ENCODE assay signal across 19 cellular contexts in genomic region chr1:180929389-180929788, GRCh38. TPM values are rescaled to one million over a fixed set of nuclear protein-coding genes. Genes with fewer than 3 reads are reported as not detected.
"Had no signal": no experiment of that assay in that cellular context is flagged by ENCODE, and none has a peak within 500 bp of the region (broad histone marks: within the 10 kb centered on the region; RNA-seq: fewer than 3 reads in every experiment).

No MANE protein-coding gene starts in this region.

- H3K9me3 Mint-ChIP-seq: activated naive CD8-positive, alpha-beta T cell treated with anti-CD3 and anti-CD28 coated beads for 36 hours; activated T-cell treated with anti-CD3 and anti-CD28 coated beads, Interleukin-2, amount 50 U/mL, for 24 hours; activated T-helper 17 cell treated with anti-CD3 and anti-CD28 coated beads, Interleukin-2, amount 50 U/mL, for 72 hours; immature natural killer cell; natural killer cell treated with Interleukin-12 subunit alpha and Interleukin-12 subunit beta and Interleukin-15 and Interleukin-18, amount 100 ng/mL, for 72 hours had no signal

- H3K4me1 Mint-ChIP-seq: activated T-helper 17 cell treated with anti-CD3 and anti-CD28 coated beads, Interleukin-2, amount 50 U/mL, for 72 hours had no signal

- H3K36me3 ChIP-seq: upper lobe of right lung had no signal

- H3K27ac Mint-ChIP-seq: activated naive CD8-positive, alpha-beta T cell treated with anti-CD3 and anti-CD28 coated beads for 36 hours; activated T-cell treated with anti-CD3 and anti-CD28 coated beads, Interleukin-2, amount 50 U/mL, for 24 hours; activated T-helper 17 cell treated with anti-CD3 and anti-CD28 coated beads, Interleukin-2, amount 50 U/mL, for 72 hours; immature natural killer cell; natural killer cell treated with Interleukin-12 subunit alpha and Interleukin-12 subunit beta and Interleukin-15 and Interleukin-18, amount 100 ng/mL, for 72 hours had no signal

- DNase-seq: activated CD4-positive, alpha-beta T cell treated with anti-CD3 and anti-CD28 coated beads for 1 hour; activated CD8-positive, alpha-beta memory T cell treated with anti-CD3 and anti-CD28 coated beads for 24 hours; activated CD8-positive, alpha-beta memory T cell treated with anti-CD3 and anti-CD28 coated beads, Interleukin-2, amount 50 U/mL, for 4 hours; activated naive CD8-positive, alpha-beta T cell treated with anti-CD3 and anti-CD28 coated beads for 36 hours; activated T-cell treated with anti-CD3 and anti-CD28 coated beads, Interleukin-2, amount 50 U/mL, for 24 hours; cortex of kidney; foreskin fibroblast; immature natural killer cell; midbrain; nucleus accumbens; SK-N-SH; spleen; stimulated activated CD4-positive, alpha-beta T cell treated with anti-CD3 and anti-CD28 coated beads, Interleukin-4, amount 100 ng/mL, for 1 hour; stimulated activated naive CD4-positive, alpha-beta T cell; upper lobe of right lung had no signal

- H3K4me3 Mint-ChIP-seq: activated naive CD8-positive, alpha-beta T cell treated with anti-CD3 and anti-CD28 coated beads for 36 hours; activated T-cell treated with anti-CD3 and anti-CD28 coated beads, Interleukin-2, amount 50 U/mL, for 24 hours; activated T-helper 17 cell treated with anti-CD3 and anti-CD28 coated beads, Interleukin-2, amount 50 U/mL, for 72 hours; immature natural killer cell; natural killer cell treated with Interleukin-12 subunit alpha and Interleukin-12 subunit beta and Interleukin-15 and Interleukin-18, amount 100 ng/mL, for 72 hours had no signal

- H3K36me3 Mint-ChIP-seq: activated naive CD8-positive, alpha-beta T cell treated with anti-CD3 and anti-CD28 coated beads for 36 hours; immature natural killer cell; natural killer cell treated with Interleukin-12 subunit alpha and Interleukin-12 subunit beta and Interleukin-15 and Interleukin-18, amount 100 ng/mL, for 72 hours had no signal

- H2AFZ ChIP-seq: parathyroid adenoma had no signal

- H3K4me3 ChIP-seq: spleen, upper lobe of right lung had no signal

- H3K27ac ChIP-seq: epithelial cell of prostate, parathyroid adenoma, spleen, upper lobe of right lung had no signal

- H3K27me3 Mint-ChIP-seq: natural killer cell treated with Interleukin-12 subunit alpha and Interleukin-12 subunit beta and Interleukin-15 and Interleukin-18, amount 100 ng/mL, for 72 hours had no signal

- H3K9me3 ChIP-seq: SK-N-SH, spleen, upper lobe of right lung had no signal

- H3K27me3 ChIP-seq: spleen, upper lobe of right lung had no signal

- H3K4me2 ChIP-seq: SK-N-SH had no signal

- H3K79me2 ChIP-seq: parathyroid adenoma had no signal

- H3K9ac ChIP-seq: parathyroid adenoma, SK-N-SH had no signal

RNA-seq across cellular contexts. Expression of gene KIAA1614, which starts 16.7 kb away (rescaled TPM):
- polyA plus RNA-seq: immature natural killer cell had no signal
